In the genomic region with DNA sequence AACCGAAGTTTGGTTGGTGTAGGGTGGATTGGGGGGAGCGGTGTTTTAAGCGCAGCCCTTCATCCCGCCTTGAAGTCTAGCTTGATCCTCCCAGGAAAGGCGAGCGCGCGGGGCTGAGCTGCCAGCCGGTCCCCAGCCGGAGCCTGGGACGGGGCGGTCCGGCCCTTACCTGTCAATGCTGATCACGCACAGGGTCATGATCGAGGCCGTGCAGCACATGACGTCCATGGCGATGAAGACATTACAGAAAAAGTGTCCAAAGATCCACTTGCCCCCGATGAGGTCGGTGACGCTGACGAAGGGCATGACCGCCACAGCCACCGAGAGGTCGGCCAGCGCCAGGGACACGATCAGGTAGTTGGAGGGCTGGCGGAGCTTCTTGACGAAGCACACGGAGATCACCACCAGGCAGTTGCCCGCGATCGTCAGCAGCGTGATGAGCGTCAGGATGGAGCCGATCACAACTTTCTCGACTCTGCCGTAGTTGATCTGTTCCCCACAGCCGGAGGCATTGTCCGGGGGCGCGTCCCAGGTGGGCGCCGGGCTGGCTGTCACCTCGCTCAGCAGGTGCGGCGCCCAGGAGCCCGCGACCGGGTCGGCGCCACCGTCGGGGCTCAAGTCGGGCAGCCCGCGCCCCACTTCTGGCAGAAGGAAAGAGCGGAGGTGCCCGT, we compare ENCODE assay signal across 3 cellular contexts.
TF ChIP-seq lines count a peak whose summit lies in the region.

No MANE protein-coding gene starts in this region.

TF ChIP-seq in SK-N-SH, 30 proteins besides CTCF, POLR2A, EP300 and RAD21 (continued from another document):
- TF ChIP-seq, protein P1, sequence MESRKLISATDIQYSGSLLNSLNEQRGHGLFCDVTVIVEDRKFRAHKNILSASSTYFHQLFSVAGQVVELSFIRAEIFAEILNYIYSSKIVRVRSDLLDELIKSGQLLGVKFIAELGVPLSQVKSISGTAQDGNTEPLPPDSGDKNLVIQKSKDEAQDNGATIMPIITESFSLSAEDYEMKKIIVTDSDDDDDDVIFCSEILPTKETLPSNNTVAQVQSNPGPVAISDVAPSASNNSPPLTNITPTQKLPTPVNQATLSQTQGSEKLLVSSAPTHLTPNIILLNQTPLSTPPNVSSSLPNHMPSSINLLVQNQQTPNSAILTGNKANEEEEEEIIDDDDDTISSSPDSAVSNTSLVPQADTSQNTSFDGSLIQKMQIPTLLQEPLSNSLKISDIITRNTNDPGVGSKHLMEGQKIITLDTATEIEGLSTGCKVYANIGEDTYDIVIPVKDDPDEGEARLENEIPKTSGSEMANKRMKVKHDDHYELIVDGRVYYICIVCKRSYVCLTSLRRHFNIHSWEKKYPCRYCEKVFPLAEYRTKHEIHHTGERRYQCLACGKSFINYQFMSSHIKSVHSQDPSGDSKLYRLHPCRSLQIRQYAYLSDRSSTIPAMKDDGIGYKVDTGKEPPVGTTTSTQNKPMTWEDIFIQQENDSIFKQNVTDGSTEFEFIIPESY (IDR thresholded peaks at IDR 0.05; ENCODE audit: borderline replicate concordance, low read depth), result no peak
- no peak for TF ChIP-seq MEF2A (IDR thresholded peaks at IDR 0.05; ENCODE audit: borderline replicate concordance, low read depth)
- no peak for TF ChIP-seq RFX5 (IDR thresholded peaks at IDR 0.05; ENCODE audit: low read length)
- TF ChIP-seq TAF1 (IDR thresholded peaks at IDR 0.05; ENCODE audit: borderline replicate concordance, low read depth, low read length), result no peak

TF ChIP-seq in SK-N-SH treated with all-trans-retinoic acid at 6 μM for 48 hours, 23 proteins besides CTCF, POLR2A, EP300 and RAD21 (continued from another document):
- TF ChIP-seq, protein P2, sequence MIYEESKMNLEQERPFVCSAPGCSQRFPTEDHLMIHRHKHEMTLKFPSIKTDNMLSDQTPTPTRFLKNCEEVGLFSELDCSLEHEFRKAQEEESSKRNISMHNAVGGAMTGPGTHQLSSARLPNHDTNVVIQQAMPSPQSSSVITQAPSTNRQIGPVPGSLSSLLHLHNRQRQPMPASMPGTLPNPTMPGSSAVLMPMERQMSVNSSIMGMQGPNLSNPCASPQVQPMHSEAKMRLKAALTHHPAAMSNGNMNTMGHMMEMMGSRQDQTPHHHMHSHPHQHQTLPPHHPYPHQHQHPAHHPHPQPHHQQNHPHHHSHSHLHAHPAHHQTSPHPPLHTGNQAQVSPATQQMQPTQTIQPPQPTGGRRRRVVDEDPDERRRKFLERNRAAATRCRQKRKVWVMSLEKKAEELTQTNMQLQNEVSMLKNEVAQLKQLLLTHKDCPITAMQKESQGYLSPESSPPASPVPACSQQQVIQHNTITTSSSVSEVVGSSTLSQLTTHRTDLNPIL (CRISPR knock-in tag; IDR thresholded peaks at IDR 0.05; ENCODE audit: low read depth), result no peak
- TF ChIP-seq ZNF8 (CRISPR knock-in tag; IDR thresholded peaks at IDR 0.05) (no peak), OSR1 (CRISPR knock-in tag; IDR thresholded peaks at IDR 0.05) (no peak), CSDC2 (CRISPR knock-in tag; IDR thresholded peaks at IDR 0.05) (no peak), ESRRG (CRISPR knock-in tag; IDR thresholded peaks at IDR 0.05) (no peak)
- TF ChIP-seq, protein P3, sequence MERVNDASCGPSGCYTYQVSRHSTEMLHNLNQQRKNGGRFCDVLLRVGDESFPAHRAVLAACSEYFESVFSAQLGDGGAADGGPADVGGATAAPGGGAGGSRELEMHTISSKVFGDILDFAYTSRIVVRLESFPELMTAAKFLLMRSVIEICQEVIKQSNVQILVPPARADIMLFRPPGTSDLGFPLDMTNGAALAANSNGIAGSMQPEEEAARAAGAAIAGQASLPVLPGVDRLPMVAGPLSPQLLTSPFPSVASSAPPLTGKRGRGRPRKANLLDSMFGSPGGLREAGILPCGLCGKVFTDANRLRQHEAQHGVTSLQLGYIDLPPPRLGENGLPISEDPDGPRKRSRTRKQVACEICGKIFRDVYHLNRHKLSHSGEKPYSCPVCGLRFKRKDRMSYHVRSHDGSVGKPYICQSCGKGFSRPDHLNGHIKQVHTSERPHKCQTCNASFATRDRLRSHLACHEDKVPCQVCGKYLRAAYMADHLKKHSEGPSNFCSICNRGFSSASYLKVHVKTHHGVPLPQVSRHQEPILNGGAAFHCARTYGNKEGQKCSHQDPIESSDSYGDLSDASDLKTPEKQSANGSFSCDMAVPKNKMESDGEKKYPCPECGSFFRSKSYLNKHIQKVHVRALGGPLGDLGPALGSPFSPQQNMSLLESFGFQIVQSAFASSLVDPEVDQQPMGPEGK (CRISPR knock-in tag; IDR thresholded peaks at IDR 0.05; ENCODE audit: borderline replicate concordance), result no peak
- TF ChIP-seq, protein P4, sequence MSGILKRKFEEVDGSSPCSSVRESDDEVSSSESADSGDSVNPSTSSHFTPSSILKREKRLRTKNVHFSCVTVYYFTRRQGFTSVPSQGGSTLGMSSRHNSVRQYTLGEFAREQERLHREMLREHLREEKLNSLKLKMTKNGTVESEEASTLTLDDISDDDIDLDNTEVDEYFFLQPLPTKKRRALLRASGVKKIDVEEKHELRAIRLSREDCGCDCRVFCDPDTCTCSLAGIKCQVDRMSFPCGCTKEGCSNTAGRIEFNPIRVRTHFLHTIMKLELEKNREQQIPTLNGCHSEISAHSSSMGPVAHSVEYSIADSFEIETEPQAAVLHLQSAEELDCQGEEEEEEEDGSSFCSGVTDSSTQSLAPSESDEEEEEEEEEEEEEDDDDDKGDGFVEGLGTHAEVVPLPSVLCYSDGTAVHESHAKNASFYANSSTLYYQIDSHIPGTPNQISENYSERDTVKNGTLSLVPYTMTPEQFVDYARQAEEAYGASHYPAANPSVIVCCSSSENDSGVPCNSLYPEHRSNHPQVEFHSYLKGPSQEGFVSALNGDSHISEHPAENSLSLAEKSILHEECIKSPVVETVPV (CRISPR knock-in tag; IDR thresholded peaks at IDR 0.05), result no peak

TF ChIP-seq in H1, 55 proteins besides CTCF, POLR2A, EP300 and RAD21 (continued from another document and continues in another):
- TF ChIP-seq, protein P5, sequence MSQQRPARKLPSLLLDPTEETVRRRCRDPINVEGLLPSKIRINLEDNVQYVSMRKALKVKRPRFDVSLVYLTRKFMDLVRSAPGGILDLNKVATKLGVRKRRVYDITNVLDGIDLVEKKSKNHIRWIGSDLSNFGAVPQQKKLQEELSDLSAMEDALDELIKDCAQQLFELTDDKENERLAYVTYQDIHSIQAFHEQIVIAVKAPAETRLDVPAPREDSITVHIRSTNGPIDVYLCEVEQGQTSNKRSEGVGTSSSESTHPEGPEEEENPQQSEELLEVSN (IDR thresholded peaks at IDR 0.05), result no peak
- TF ChIP-seq RNF2 (IDR thresholded peaks at IDR 0.05; ENCODE audit: borderline replicate concordance, low read depth, low read length, missing control alignments, poor library complexity, severe bottlenecking), result no peak
- TF ChIP-seq HDAC6 (IDR thresholded peaks at IDR 0.05; ENCODE audit: low read depth, low read length), result no peak
- no peak for TF ChIP-seq GABPA (IDR thresholded peaks at IDR 0.05; ENCODE audit: borderline replicate concordance, insufficient read depth, low read length)
- no peak for TF ChIP-seq CBX8 (IDR thresholded peaks at IDR 0.05; ENCODE audit: borderline replicate concordance, low read depth, low read length)
- peak; percentile 70 for TF ChIP-seq EZH2 (IDR thresholded peaks at IDR 0.05; ENCODE audit: low read depth, low read length, severe bottlenecking)
- TF ChIP-seq EGR1 (IDR thresholded peaks at IDR 0.05; ENCODE audit: borderline replicate concordance, low read depth, low read length), result no peak
- TF ChIP-seq NRF1 (IDR thresholded peaks at IDR 0.05; ENCODE audit: low read depth, low read length), result no peak
- no peak for TF ChIP-seq POLR2AphosphoS5 (IDR thresholded peaks at IDR 0.05; ENCODE audit: low read depth, low read length)
- no peak for TF ChIP-seq MAFK (IDR thresholded peaks at IDR 0.05; ENCODE audit: low read depth, low read length)
- no peak for TF ChIP-seq CHD2 (IDR thresholded peaks at IDR 0.05; ENCODE audit: low read length)
- TF ChIP-seq KDM4A (IDR thresholded peaks at IDR 0.05; ENCODE audit: low read depth, low read length, severe bottlenecking), result peak; percentile 66
- TF ChIP-seq CTBP2 (IDR thresholded peaks at IDR 0.05; ENCODE audit: borderline replicate concordance, insufficient read depth, insufficient read length, low read length), result no peak
- TF ChIP-seq FOSL1 (IDR thresholded peaks at IDR 0.05; ENCODE audit: insufficient read depth, low read depth, low read length), result no peak
- TF ChIP-seq TBP (IDR thresholded peaks at IDR 0.05; ENCODE audit: low read depth, low read length), result no peak
- TF ChIP-seq ZNF274 (IDR thresholded peaks at IDR 0.05; ENCODE audit: borderline replicate concordance, extremely low read depth, low read length), result no peak
- TF ChIP-seq RXRA (IDR thresholded peaks at IDR 0.05; ENCODE audit: insufficient read depth, low read depth, low read length), result no peak
- no peak for TF ChIP-seq SP1 (IDR thresholded peaks at IDR 0.05; ENCODE audit: low read depth, low read length)
- no peak for TF ChIP-seq CEBPB (IDR thresholded peaks at IDR 0.05; ENCODE audit: low read depth, low read length)
- no peak for TF ChIP-seq CHD1 (IDR thresholded peaks at IDR 0.05; ENCODE audit: low read depth, low read length)
- no peak for TF ChIP-seq BACH1 (IDR thresholded peaks at IDR 0.05; ENCODE audit: low read length)
- TF ChIP-seq KDM5A (IDR thresholded peaks at IDR 0.05; ENCODE audit: low read length), result no peak
- no peak for TF ChIP-seq BCL11A (IDR thresholded peaks at IDR 0.05; ENCODE audit: low read depth in 2 of 2, low read length in 2 of 2)
- no peak for TF ChIP-seq TAF1 (IDR thresholded peaks at IDR 0.05; ENCODE audit: low read depth, low read length)
- no peak for TF ChIP-seq TCF12 (IDR thresholded peaks at IDR 0.05; ENCODE audit: low read depth, low read length)
- no peak for TF ChIP-seq TAF7 (optimal IDR thresholded peaks at IDR 0.05; ENCODE audit: borderline replicate concordance, low read depth, low read length)
- TF ChIP-seq, protein P6, sequence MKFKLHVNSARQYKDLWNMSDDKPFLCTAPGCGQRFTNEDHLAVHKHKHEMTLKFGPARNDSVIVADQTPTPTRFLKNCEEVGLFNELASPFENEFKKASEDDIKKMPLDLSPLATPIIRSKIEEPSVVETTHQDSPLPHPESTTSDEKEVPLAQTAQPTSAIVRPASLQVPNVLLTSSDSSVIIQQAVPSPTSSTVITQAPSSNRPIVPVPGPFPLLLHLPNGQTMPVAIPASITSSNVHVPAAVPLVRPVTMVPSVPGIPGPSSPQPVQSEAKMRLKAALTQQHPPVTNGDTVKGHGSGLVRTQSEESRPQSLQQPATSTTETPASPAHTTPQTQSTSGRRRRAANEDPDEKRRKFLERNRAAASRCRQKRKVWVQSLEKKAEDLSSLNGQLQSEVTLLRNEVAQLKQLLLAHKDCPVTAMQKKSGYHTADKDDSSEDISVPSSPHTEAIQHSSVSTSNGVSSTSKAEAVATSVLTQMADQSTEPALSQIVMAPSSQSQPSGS (IDR thresholded peaks at IDR 0.05; ENCODE audit: low read length), result no peak
- TF ChIP-seq SIX5 (IDR thresholded peaks at IDR 0.05; ENCODE audit: low read depth, low read length), result no peak
- no peak for TF ChIP-seq SIRT6 (IDR thresholded peaks at IDR 0.05; ENCODE audit: low read length)
- TF ChIP-seq, protein P7, sequence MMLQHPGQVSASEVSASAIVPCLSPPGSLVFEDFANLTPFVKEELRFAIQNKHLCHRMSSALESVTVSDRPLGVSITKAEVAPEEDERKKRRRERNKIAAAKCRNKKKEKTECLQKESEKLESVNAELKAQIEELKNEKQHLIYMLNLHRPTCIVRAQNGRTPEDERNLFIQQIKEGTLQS (IDR thresholded peaks at IDR 0.05; ENCODE audit: insufficient read depth, low read depth, low read length), result no peak
